16 cellular contexts compared by ENCODE assay signal in genomic region chr1:9797049-9797448, GRCh38. TPM values are rescaled to one million over a fixed set of nuclear protein-coding genes. Genes with fewer than 3 reads are reported as not detected.
A peak's percentile ranks its signal among the peaks of the same experiment; 100 is the strongest.
DNase-seq lines count a peak whose midpoint lies in the region; ATAC-seq and TF ChIP-seq lines count a peak whose summit lies in the region.
"Had no signal": no experiment of that assay in that cellular context is flagged by ENCODE, and none has a peak within 500 bp of the region (broad histone marks: within the 10 kb centered on the region; RNA-seq: fewer than 3 reads in every experiment).

No MANE protein-coding gene starts in this region.

- peaks cover 7% of the 10 kb centered on the region for H3K27me3 Mint-ChIP-seq in GM23338 (ENCODE audit: insufficient read depth, low read depth, poor library complexity)
- H3K27me3 Mint-ChIP-seq in stimulated activated memory B cell treated with anti-CD40 and anti-IgM and Interleukin-4, amounts not matched to agents 10 μg/mL and 1 μg/mL and 100 μg/mL, for 72 hours: no peaks in the 10 kb centered on the region
- H3K27me3 Mint-ChIP-seq: naive thymus-derived CD8-positive, alpha-beta T cell had no signal

- H3K4me1 ChIP-seq in GM23338 (ENCODE audit: insufficient read depth): peaks cover 50% of the 10 kb centered on the region
- H3K4me1 ChIP-seq: breast epithelium had no signal

- H4K20me1 ChIP-seq in GM23338 (replicated peaks; ENCODE audit: insufficient read depth) (peaks cover 58% of the 10 kb centered on the region), SU-DHL-6 (ENCODE audit: low read depth, low read length) (no peaks in the 10 kb centered on the region; the same call in 1 of the 2 replicates)

- DNase-seq in GM23338 (ENCODE audit: low spot score) (no peak), islet precursor cell (peak; percentile 10), NCI-H1417 treated with DMSO at 0.1 percent for 48 hours (lab: John Stamatoyannopoulos, UW) (no peak), NCI-H187 treated with DMSO at 0.1 percent for 48 hours (lab: John Stamatoyannopoulos, UW) (no peak), NCI-H2107 (lab: John Stamatoyannopoulos, UW) (no peak)
- DNase-seq: DMS79; hypothalamus; mesendoderm; naive thymus-derived CD8-positive, alpha-beta T cell; SK-N-SH had no signal

- H3K36me3 ChIP-seq in GM23338 (ENCODE audit: insufficient read depth): no peaks in the 10 kb centered on the region
- H3K36me3 ChIP-seq in SU-DHL-6 (ENCODE audit: low read length): no peaks in the 10 kb centered on the region; the same call in 1 of the 2 replicates
- H3K36me3 ChIP-seq: breast epithelium, thoracic aorta had no signal

- ATAC-seq in GM23338: no peak
- no peak for ATAC-seq in stimulated activated memory B cell treated with anti-CD40 and anti-IgM and Interleukin-4, amounts not matched to agents 10 μg/mL and 1 μg/mL and 100 μg/mL, for 72 hours
- ATAC-seq: activated CD4-positive, CD25-positive, alpha-beta regulatory T cell treated with anti-CD3 and anti-CD28 coated beads, Interleukin-2, amount 50 U/mL, for 24 hours; naive thymus-derived CD8-positive, alpha-beta T cell; stimulated activated effector memory CD8-positive, alpha-beta T cell treated with anti-CD3 and anti-CD28 coated beads, Interleukin-12 subunit alpha, Interleukin-12 subunit beta, amount 100 ng/mL, for 72 hours had no signal

- TF ChIP-seq CTCF in GM23338 (conservative IDR thresholded peaks at IDR 0.05; ENCODE audit: low read depth in 2 of 2) (no peak), SU-DHL-6 (IDR thresholded peaks at IDR 0.05; ENCODE audit: insufficient read depth, low read length, poor library complexity, severe bottlenecking) (no peak)

- H3K36me3 Mint-ChIP-seq in GM23338 (ENCODE audit: low read depth): peaks cover 2% of the 10 kb centered on the region; the same call in 1 of the 3 replicates
- peaks cover 5% of the 10 kb centered on the region for H3K36me3 Mint-ChIP-seq in stimulated activated memory B cell treated with anti-CD40 and anti-IgM and Interleukin-4, amounts not matched to agents 10 μg/mL and 1 μg/mL and 100 μg/mL, for 72 hours
- H3K36me3 Mint-ChIP-seq: stimulated activated effector memory CD8-positive, alpha-beta T cell treated with anti-CD3 and anti-CD28 coated beads, Interleukin-12 subunit alpha, Interleukin-12 subunit beta, amount 100 ng/mL, for 72 hours had no signal

- H3K9ac ChIP-seq in SU-DHL-6 (ENCODE audit: low read length): peak overlapping the region; percentile 37
- H3K9ac ChIP-seq: SK-N-SH had no signal

- H3K4me3 Mint-ChIP-seq in GM23338: no peak overlapping the region
- H3K4me3 Mint-ChIP-seq in stimulated activated memory B cell treated with anti-CD40 and anti-IgM and Interleukin-4, amounts not matched to agents 10 μg/mL and 1 μg/mL and 100 μg/mL, for 72 hours: no peak overlapping the region
- H3K4me3 Mint-ChIP-seq: stimulated activated effector memory CD8-positive, alpha-beta T cell treated with anti-CD3 and anti-CD28 coated beads, Interleukin-12 subunit alpha, Interleukin-12 subunit beta, amount 100 ng/mL, for 72 hours had no signal

- H3K9me3 ChIP-seq in SU-DHL-6 (ENCODE audit: insufficient read depth, low read length): no peaks in the 10 kb centered on the region
- H3K9me3 ChIP-seq: breast epithelium, SK-N-SH, thoracic aorta had no signal

- H2AFZ ChIP-seq in GM23338: no peak overlapping the region
- no peak overlapping the region for H2AFZ ChIP-seq in SU-DHL-6 (ENCODE audit: low read depth, low read length, severe bottlenecking)

- H3K4me2 ChIP-seq in GM23338 (peak overlapping the region; percentile 51; the same call in 1 of the 2 replicates), SU-DHL-6 (ENCODE audit: low read depth, low read length, poor library complexity, severe bottlenecking) (peak overlapping the region; percentile 54)
- H3K4me2 ChIP-seq: SK-N-SH had no signal

- peak overlapping the region; percentile 47; the same call in 1 of the 2 replicates for H3K27ac ChIP-seq in GM23338 (ENCODE audit: low read depth)
- peak overlapping the region; percentile 88 for H3K27ac ChIP-seq in SU-DHL-6 (ENCODE audit: low read depth, low read length)

- H3F3A ChIP-seq in GM23338 (replicated peaks; ENCODE audit: low read depth) (peaks cover 7% of the 10 kb centered on the region; the same call in 1 of the 2 replicates), SU-DHL-6 (ENCODE audit: insufficient read depth) (peaks cover 25% of the 10 kb centered on the region)

- 0 out of 2 replicates have a peak overlapping the region, but pooled peaks have one; percentile 30 for H3K27ac Mint-ChIP-seq in GM23338
- H3K27ac Mint-ChIP-seq in stimulated activated memory B cell treated with anti-CD40 and anti-IgM and Interleukin-4, amounts not matched to agents 10 μg/mL and 1 μg/mL and 100 μg/mL, for 72 hours: peak overlapping the region; percentile 25
- H3K27ac Mint-ChIP-seq: stimulated activated effector memory CD8-positive, alpha-beta T cell treated with anti-CD3 and anti-CD28 coated beads, Interleukin-12 subunit alpha, Interleukin-12 subunit beta, amount 100 ng/mL, for 72 hours had no signal

- H3K9me3 Mint-ChIP-seq in GM23338: no peaks in the 10 kb centered on the region
- no peaks in the 10 kb centered on the region for H3K9me3 Mint-ChIP-seq in stimulated activated memory B cell treated with anti-CD40 and anti-IgM and Interleukin-4, amounts not matched to agents 10 μg/mL and 1 μg/mL and 100 μg/mL, for 72 hours
- H3K9me3 Mint-ChIP-seq: naive thymus-derived CD8-positive, alpha-beta T cell; stimulated activated effector memory CD8-positive, alpha-beta T cell treated with anti-CD3 and anti-CD28 coated beads, Interleukin-12 subunit alpha, Interleukin-12 subunit beta, amount 100 ng/mL, for 72 hours had no signal

- H3K27me3 ChIP-seq in GM23338 (ENCODE audit: insufficient read depth) (no peaks in the 10 kb centered on the region), SU-DHL-6 (ENCODE audit: low read length) (no peaks in the 10 kb centered on the region)
- H3K27me3 ChIP-seq: breast epithelium had no signal

- H3K4me3 ChIP-seq in GM23338: no peak overlapping the region
- H3K4me3 ChIP-seq in SU-DHL-6 (ENCODE audit: insufficient read depth, low read length, poor library complexity, severe bottlenecking): peak overlapping the region; percentile 16
- H3K4me3 ChIP-seq: breast epithelium, thoracic aorta had no signal

- H3K79me2 ChIP-seq in GM23338 (replicated peaks; ENCODE audit: insufficient read depth) (peaks cover 99% of the 10 kb centered on the region), SU-DHL-6 (ENCODE audit: insufficient read depth, low read length) (peaks cover 96% of the 10 kb centered on the region)

- peaks cover 47% of the 10 kb centered on the region for H3K4me1 Mint-ChIP-seq in GM23338
- peaks cover 78% of the 10 kb centered on the region for H3K4me1 Mint-ChIP-seq in stimulated activated memory B cell treated with anti-CD40 and anti-IgM and Interleukin-4, amounts not matched to agents 10 μg/mL and 1 μg/mL and 100 μg/mL, for 72 hours

- H3K9me2 ChIP-seq in GM23338 (ENCODE audit: insufficient read depth) (no peaks in the 10 kb centered on the region), SU-DHL-6 (replicated peaks; ENCODE audit: insufficient read depth, low read length) (no peaks in the 10 kb centered on the region)
- H3K9me2 ChIP-seq: SK-N-SH had no signal

TF ChIP-seq in GM23338, 12 proteins besides CTCF, POLR2A, EP300 and RAD21 (continues in another document):
- TF ChIP-seq EZH2 (IDR thresholded peaks at IDR 0.05; ENCODE audit: low read depth, unreplicated experiment) (no peak), CREB1 (CRISPR knock-in tag; IDR thresholded peaks at IDR 0.05; ENCODE audit: low read depth) (no peak), EZH2phosphoT487 (IDR thresholded peaks at IDR 0.05; ENCODE audit: unreplicated experiment) (no peak), REST (IDR thresholded peaks at IDR 0.05; ENCODE audit: unreplicated experiment) (no peak), POLR2AphosphoS5 (IDR thresholded peaks at IDR 0.05; ENCODE audit: low read depth) (no peak)
- TF ChIP-seq, protein P1, sequence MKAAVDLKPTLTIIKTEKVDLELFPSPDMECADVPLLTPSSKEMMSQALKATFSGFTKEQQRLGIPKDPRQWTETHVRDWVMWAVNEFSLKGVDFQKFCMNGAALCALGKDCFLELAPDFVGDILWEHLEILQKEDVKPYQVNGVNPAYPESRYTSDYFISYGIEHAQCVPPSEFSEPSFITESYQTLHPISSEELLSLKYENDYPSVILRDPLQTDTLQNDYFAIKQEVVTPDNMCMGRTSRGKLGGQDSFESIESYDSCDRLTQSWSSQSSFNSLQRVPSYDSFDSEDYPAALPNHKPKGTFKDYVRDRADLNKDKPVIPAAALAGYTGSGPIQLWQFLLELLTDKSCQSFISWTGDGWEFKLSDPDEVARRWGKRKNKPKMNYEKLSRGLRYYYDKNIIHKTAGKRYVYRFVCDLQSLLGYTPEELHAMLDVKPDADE (IDR thresholded peaks at IDR 0.05): no peak

RNA-seq across cellular contexts. Expression of gene CLSTN1, which starts 26.7 kb away (rescaled TPM):
- 56.4 and 66.2 TPM in 2 replicates for total RNA-seq in GM23338 (2014; rRNA removed; shearing (Covaris generic))
- 38.5 and 41.7 TPM in 2 replicates for polyA plus RNA-seq in GM23338 (2016; fragmentation: Nextera tagmentation; extraction: Ambion mirVana)
